ENCODE assay signal across 19 cellular contexts in genomic region chr15:68630836-68631235, GRCh38. TPM values are rescaled to one million over a fixed set of nuclear protein-coding genes. Genes with fewer than 3 reads are reported as not detected.
A peak's percentile ranks its signal among the peaks of the same experiment; 100 is the strongest.
DNase-seq lines count a peak whose midpoint lies in the region; ATAC-seq, FAIRE-seq and TF ChIP-seq lines count a peak whose summit lies in the region.
"Had no signal": no experiment of that assay in that cellular context is flagged by ENCODE, and none has a peak within 500 bp of the region (broad histone marks: within the 10 kb centered on the region; RNA-seq: fewer than 3 reads in every experiment).

No MANE protein-coding gene starts in this region.

- no peak overlapping the region for H3K27ac Mint-ChIP-seq in mesothelial cell of epicardium
- no peak overlapping the region for H3K27ac Mint-ChIP-seq in T-cell

- no peak overlapping the region for H3K4ac ChIP-seq in H1 (replicated peaks; ENCODE audit: insufficient read length, low read depth, low read length)

- no peak overlapping the region for H3K23ac ChIP-seq in H1 (ENCODE audit: insufficient read length)

- H3K4me3 Mint-ChIP-seq in mesothelial cell of epicardium (no peak overlapping the region), T-cell (no peak overlapping the region)
- H3K4me3 Mint-ChIP-seq: naive thymus-derived CD8-positive, alpha-beta T cell; stimulated activated naive CD8-positive, alpha-beta T cell treated with anti-CD3 and anti-CD28 coated beads, Interleukin-15, Interleukin-2, amounts not matched to agents 100 ng/mL and 50 ng/mL, for 24 hours had no signal

- no peak overlapping the region for H3K27ac ChIP-seq in OCI-LY3 (ENCODE audit: low read length)
- no peak overlapping the region for H3K27ac ChIP-seq in H1 (ENCODE audit: low read depth, low read length)
- peak overlapping the region in 4 of 8 donors; percentile 40 to 81 (median 64) for H3K27ac ChIP-seq in spleen
- H3K27ac ChIP-seq: C4-2B, HL-60, tibial nerve had no signal

- H3K4me3 ChIP-seq in OCI-LY3 (ENCODE audit: low read length): no peak overlapping the region
- H3K4me3 ChIP-seq in H1 (ENCODE audit: extremely low read depth in 1 of 4, insufficient read depth in 2 of 4, low read depth in 3 of 4, low read length in 4 of 4): no peak overlapping the region
- H3K4me3 ChIP-seq in spleen: no peak overlapping the region
- H3K4me3 ChIP-seq: lung, tibial nerve had no signal

- H2BK20ac ChIP-seq in H1 (ENCODE audit: low read length): no peak overlapping the region

- H3K4me1 ChIP-seq in OCI-LY3 (ENCODE audit: low read length) (no peaks in the 10 kb centered on the region), H1 (replicated peaks in 1 of 4; ENCODE audit: control insufficient read depth in 3 of 4, insufficient read depth in 4 of 4, low read length in 3 of 4) (peaks cover 0 to 8% (median 4%) of the 10 kb centered on the region in 4 experiments; a peak in 3 of 7 replicates), spleen (peaks cover 5 to 78% (median 48%) of the 10 kb centered on the region in 6 donors)

- TF ChIP-seq POLR2A in H1 (IDR thresholded peaks at IDR 0.05; ENCODE audit: control extremely low read depth in 1 of 2, low read depth in 2 of 2, low read length in 2 of 2) (no peak), spleen (IDR thresholded peaks at IDR 0.05) (no peak)

- DNase-seq in H1 (ENCODE audit: low read depth in 1 of 2, low spot score in 2 of 2) (no peak), spleen (peak; percentile 64), mesothelial cell of epicardium (ENCODE audit: low spot score in 2 of 2, unreplicated experiment in 2 of 2) (no peak), T-cell (no peak)
- DNase-seq: activated CD4-positive, alpha-beta T cell treated with anti-CD3 and anti-CD28 coated beads, Interleukin-2, amount 50 U/mL, for 48 hours; activated naive CD4-positive, alpha-beta T cell; activated T-cell treated with anti-CD3 and anti-CD28 coated beads for 4 hours; amniotic stem cell; GDM1; NCI-H510A had no signal

- no peaks in the 10 kb centered on the region for H3K23me2 ChIP-seq in H1 (ENCODE audit: low read depth, low read length)

- ATAC-seq in T-cell (replicated peaks in 1 of 4) (no peak), HG03439 (IDR thresholded peaks at IDR 0.05; ENCODE audit: unreplicated experiment) (no peak)
- ATAC-seq: naive thymus-derived CD8-positive, alpha-beta T cell had no signal

- TF ChIP-seq EP300 in H1 (IDR thresholded peaks at IDR 0.05; ENCODE audit: borderline replicate concordance in 1 of 2, low read depth in 2 of 2, low read length in 2 of 2): no peak

- H2BK15ac ChIP-seq in H1 (ENCODE audit: low read length): peak overlapping the region; percentile 37; the same call in 1 of the 2 replicates

- no peak overlapping the region for H3K56ac ChIP-seq in H1 (replicated peaks; ENCODE audit: insufficient read length, low read depth, low read length)

- no peak overlapping the region for H3K18ac ChIP-seq in H1 (ENCODE audit: extremely low read depth, low read length)

- WGBS in H1 (ENCODE audit: extremely low coverage in 1 of 2, insufficient coverage in 1 of 2, insufficient read length in 1 of 2, insufficient replicate concordance in 2 of 2, low coverage in 1 of 2, low lambda C conversion rate in 2 of 2, missing lambda C conversion rate in 1 of 2), 2 experiments: 83% methylated on average over 7 of the region's 8 CpGs; no CpG with 5 or more reads in 1 of the 2 experiments
- 90 to 95% (median 92%) methylated on average over 8 of the region's 8 CpGs for WGBS in spleen, 5 donors

- H3K14ac ChIP-seq in H1 (ENCODE audit: insufficient read length): no peak overlapping the region

- intact Hi-C loops in spleen (cut with DNase I; ENCODE audit: low total_unique reads): no loop called here

- H2AFZ ChIP-seq in OCI-LY3 (ENCODE audit: low read depth, low read length) (no peak overlapping the region), H1 (ENCODE audit: low read length) (no peak overlapping the region)

- no peaks in the 10 kb centered on the region; the same call in 1 of the 2 replicates for H3K79me1 ChIP-seq in H1 (ENCODE audit: low read depth, low read length)

- no peaks in the 10 kb centered on the region for H3K9me3 Mint-ChIP-seq in mesothelial cell of epicardium
- H3K9me3 Mint-ChIP-seq in T-cell: no peaks in the 10 kb centered on the region
- H3K9me3 Mint-ChIP-seq: naive thymus-derived CD8-positive, alpha-beta T cell; stimulated activated naive CD8-positive, alpha-beta T cell treated with anti-CD3 and anti-CD28 coated beads, Interleukin-15, Interleukin-2, amounts not matched to agents 100 ng/mL and 50 ng/mL, for 24 hours had no signal

- H4K20me1 ChIP-seq in OCI-LY3 (ENCODE audit: insufficient read depth, low read length) (no peaks in the 10 kb centered on the region), H1 (replicated peaks in 1 of 2; ENCODE audit: control insufficient read depth in 1 of 2, insufficient read depth in 2 of 2, low read length in 2 of 2) (no peaks in the 10 kb centered on the region)

- no peak overlapping the region for H2BK5ac ChIP-seq in H1 (ENCODE audit: low read depth, low read length)

- H3K79me2 ChIP-seq in OCI-LY3 (ENCODE audit: low read length): no peaks in the 10 kb centered on the region
- no peaks in the 10 kb centered on the region for H3K79me2 ChIP-seq in H1 (ENCODE audit: control insufficient read depth in 1 of 2, insufficient read depth in 2 of 2, low read length in 2 of 2)

- POLR2A ChIA-PET in H1 (lab: Charles Lee; ENCODE audit: partially characterized antibody): interaction anchor here (0.7 kb wide), 1 partner anchor 402 kb away, joined by 3 read pairs; no protein-coding TSS in a partner anchor
- POLR2A ChIA-PET in T-cell (lab: Charles Lee): no interaction called here

- H3K36me3 ChIP-seq in OCI-LY3 (replicated peaks; ENCODE audit: low read depth, low read length) (no peaks in the 10 kb centered on the region), H1 (ENCODE audit: control insufficient read depth in 2 of 4, insufficient read depth in 4 of 4, low read length in 3 of 4) (no peaks in the 10 kb centered on the region), spleen (no peaks in the 10 kb centered on the region)
- H3K36me3 ChIP-seq: tibial nerve had no signal

- H4K8ac ChIP-seq in H1 (ENCODE audit: extremely low read depth, insufficient read depth, low read length): no peak overlapping the region

- H2BK12ac ChIP-seq in H1 (ENCODE audit: low read depth, low read length): no peak overlapping the region

- FAIRE-seq in H1 (lab: Jason Lieb, UNC): no peak

- H3K9ac ChIP-seq in OCI-LY3 (ENCODE audit: low read length) (no peak overlapping the region), H1 (replicated peaks in 1 of 4; ENCODE audit: extremely low read depth in 1 of 4, low read depth in 3 of 4, low read length in 3 of 4) (no peak overlapping the region)

- H3K27me3 Mint-ChIP-seq in mesothelial cell of epicardium (ENCODE audit: low read depth) (peaks cover 17% of the 10 kb centered on the region), T-cell (peaks cover 9 to 30% of the 10 kb centered on the region in 2 donors)

- TF ChIP-seq CTCF in GM12872 (IDR thresholded peaks at IDR 0.05; ENCODE audit: insufficient read depth, low read depth, low read length) (peak; percentile 27; the same call in 1 of the 3 replicates), OCI-LY3 (IDR thresholded peaks at IDR 0.05; ENCODE audit: low read depth, low read length) (peak; percentile 16; the same call in 1 of the 2 replicates), H1 (IDR thresholded peaks at IDR 0.05; ENCODE audit: control extremely low read depth in 1 of 3, insufficient read depth in 1 of 3, low read depth in 1 of 3, low read length in 3 of 3) (peak in 2 of 3 experiments; percentile 4 to 23; a peak in 2 of 4 replicates), spleen (IDR thresholded peaks at IDR 0.05 in 8 of 11, conservative IDR thresholded peaks at IDR 0.05 in 3 of 11) (no peak), mesothelial cell of epicardium (IDR thresholded peaks at IDR 0.05; ENCODE audit: unreplicated experiment) (no peak)

- H3K27me3 ChIP-seq in OCI-LY3 (ENCODE audit: low read depth, low read length) (peaks cover 46% of the 10 kb centered on the region), H1 (replicated peaks in 1 of 4; ENCODE audit: control insufficient read depth in 3 of 4, extremely low read depth in 1 of 4, insufficient read depth in 3 of 4, low read length in 3 of 4) (no peaks in the 10 kb centered on the region), spleen (replicated peaks in 1 of 7) (no peaks in the 10 kb centered on the region)
- H3K27me3 ChIP-seq: tibial nerve had no signal

- H2AK5ac ChIP-seq in H1 (ENCODE audit: low read depth, low read length): 0 out of 2 replicates have a peak overlapping the region, but pooled peaks have one; percentile 28

- no peak overlapping the region for H4K5ac ChIP-seq in H1 (ENCODE audit: insufficient read length, low read depth, low read length)

- CTCF ChIA-PET in H1 (lab: Charles Lee; ENCODE audit: partially characterized antibody) (interaction anchor here (0.7 to 24.3 kb wide), 21 partner anchors 9 to 378 kb away, joined by 3 to 569 read pairs (median 7); no protein-coding TSS in a partner anchor), T-cell (lab: Charles Lee) (no interaction called here)

- H3K4me1 Mint-ChIP-seq in mesothelial cell of epicardium: peaks cover 5% of the 10 kb centered on the region
- H3K4me1 Mint-ChIP-seq in T-cell: peaks cover 0 to 6% (median 0%) of the 10 kb centered on the region in 3 donors

- H3K36me3 Mint-ChIP-seq in mesothelial cell of epicardium (no peaks in the 10 kb centered on the region), T-cell (no peaks in the 10 kb centered on the region)
- H3K36me3 Mint-ChIP-seq: naive thymus-derived CD8-positive, alpha-beta T cell had no signal

- no peak overlapping the region for H3K4me2 ChIP-seq in OCI-LY3 (ENCODE audit: low read length)
- no peak overlapping the region for H3K4me2 ChIP-seq in H1 (ENCODE audit: insufficient read depth in 1 of 2, low read depth in 2 of 2, low read length in 2 of 2)

- TF ChIP-seq RAD21 in H1 (IDR thresholded peaks at IDR 0.05 in 1 of 2, conservative IDR thresholded peaks at IDR 0.05 in 1 of 2; ENCODE audit: low read depth in 2 of 2, low read length in 2 of 2): peak in 1 of 2 experiments; percentile 25; a peak in 1 of 4 replicates

- no peak overlapping the region for H2BK120ac ChIP-seq in H1 (replicated peaks; ENCODE audit: low read depth, low read length)

- no peaks in the 10 kb centered on the region for H3K9me3 ChIP-seq in OCI-LY3 (ENCODE audit: insufficient read depth, low read length)
- H3K9me3 ChIP-seq in H1 (ENCODE audit: insufficient read depth in 2 of 2, low read depth in 1 of 2, low read length in 1 of 2): no peaks in the 10 kb centered on the region
- H3K9me3 ChIP-seq in spleen: no peaks in the 10 kb centered on the region
- H3K9me3 ChIP-seq: tibial nerve had no signal

- no peak overlapping the region for H4K91ac ChIP-seq in H1 (replicated peaks; ENCODE audit: insufficient read length, low read length)

RNA-seq across cellular contexts. Expression of gene CORO2B, which starts 52.0 kb away (rescaled TPM):
- total RNA-seq in H1 (2021; fragmentation: NEBNext Ultra II Directional; extraction: Animal tissue kit (Norgen Biotek cat#: 25700)): 3.4 and 4.7 TPM in 2 replicates
- 6.1 and 6.7 TPM in 2 replicates for polyA plus RNA-seq in H1 (2011; rRNA removed)
- polyA plus RNA-seq in H1 (2011; cell fraction: cytosol; rRNA removed): 3.5 TPM
- polyA plus RNA-seq in H1 (2011; cell fraction: nucleus; rRNA removed): 5.4 TPM
- polyA plus RNA-seq in H1 (2012, experiment 1 of 2): 3.8 to 5.5 TPM (median 4.8 TPM) in 4 replicates
- polyA plus RNA-seq in H1 (2012, experiment 2 of 2): 3.7 TPM
- polyA plus RNA-seq in H1 (2013, experiment 1 of 2): 2.4 TPM
- 2.2 TPM for polyA plus RNA-seq in H1 (2013, experiment 2 of 2)
- polyA minus RNA-seq in H1 (2011; rRNA and poly(A)+ RNA removed): 4.0 TPM in 2 replicates
- polyA minus RNA-seq in H1 (2011; cell fraction: cytosol; rRNA and poly(A)+ RNA removed): 2.9 TPM
- 2.2 TPM for polyA minus RNA-seq in H1 (2011; cell fraction: nucleus; rRNA and poly(A)+ RNA removed)
- 1 to 10 TPM; 1.5 to 8.8 (median 4.5) TPM for total RNA-seq in spleen
- polyA plus RNA-seq in spleen: 1 to 10 TPM in 2 of 3 donors, under 1 TPM in 1; 0.93 to 2.4 (median 1.2) TPM
- 1.00 to 1.1 TPM (median 1.1 TPM) in 3 replicates for total RNA-seq in mesothelial cell of epicardium
- total RNA-seq in T-cell: under 1 TPM in 3 of 5 donors, not detected in 2; 0.06 to 0.39 (median 0.09) TPM
- polyA plus RNA-seq: naive thymus-derived CD8-positive, alpha-beta T cell had no signal

Comparison
In these comparisons a context has a peak if more than half of its experiments do, and no peak if none do; other contexts are left out.
1. CTCF ChIP-seq: peak in GM12872 (single experiment), OCI-LY3 (single experiment) and H1 (2 of 3); none in spleen (0 of 11) and mesothelial cell of epicardium (single experiment).